ENCODE assay signal across 12 cellular contexts in genomic region chr6:20900396-20901160, GRCh38.
DNase-seq lines count a peak whose midpoint lies in the region; ATAC-seq and TF ChIP-seq lines count a peak whose summit lies in the region.
"Had no signal": no experiment of that assay in that cellular context is flagged by ENCODE, and none has a peak within 500 bp of the region (broad histone marks: within the 10 kb centered on the region; RNA-seq: fewer than 3 reads in every experiment).

No MANE protein-coding gene starts in this region.

- peaks cover 69% of the 10 kb centered on the region for H3K36me3 Mint-ChIP-seq in activated T-cell treated with anti-CD3 and anti-CD28 coated beads, Interleukin-2, amount 50 U/mL, for 24 hours (ENCODE audit: low read depth)
- peaks cover 9% of the 10 kb centered on the region for H3K36me3 Mint-ChIP-seq in osteocyte (ENCODE audit: unreplicated experiment)

- CTCF ChIA-PET in GM10248 (lab: Yijun Ruan, JAX), result interaction anchor here (0.9 to 1.4 kb wide), 2 partner anchors 9 to 22 kb away, joined by 3 read pairs; no protein-coding TSS in a partner anchor

- peaks cover 27% of the 10 kb centered on the region for H3K9me3 Mint-ChIP-seq in activated T-cell treated with anti-CD3 and anti-CD28 coated beads, Interleukin-2, amount 50 U/mL, for 24 hours
- H3K9me3 Mint-ChIP-seq in osteocyte (ENCODE audit: unreplicated experiment), result peaks cover 8% of the 10 kb centered on the region

- ATAC-seq in GM19324 (IDR thresholded peaks at IDR 0.05; ENCODE audit: low FRiP score, unreplicated experiment) (peak; percentile 79), HG02763 (IDR thresholded peaks at IDR 0.05; ENCODE audit: unreplicated experiment) (peak; percentile 81), HG03521 (IDR thresholded peaks at IDR 0.05; ENCODE audit: unreplicated experiment) (peak; percentile 77)
- ATAC-seq: natural killer cell treated with Interleukin-12 subunit alpha and Interleukin-12 subunit beta and Interleukin-15 and Interleukin-18, amount 100 ng/mL, for 72 hours; stimulated activated naive CD8-positive, alpha-beta T cell treated with anti-CD3 and anti-CD28 coated beads, Interleukin-15, Interleukin-2, amounts not matched to agents 100 U/mL and 50 U/mL, for 24 hours had no signal

- DNase-seq in GM10248 (ENCODE audit: extremely low spot score), result peak; percentile 44
- DNase-seq in H4 (ENCODE audit: low spot score), result no peak
- no peak for DNase-seq in foreskin fibroblast
- DNase-seq in activated T-cell treated with anti-CD3 and anti-CD28 coated beads, Interleukin-2, amount 50 U/mL, for 24 hours, result no peak
- no peak for DNase-seq in osteocyte (ENCODE audit: extremely low spot score, unreplicated experiment)
- DNase-seq: activated effector memory CD4-positive, alpha-beta T cell treated with Interleukin-2 at 50 U/mL for 16 hours; cortex of kidney; stimulated activated naive CD8-positive, alpha-beta T cell treated with anti-CD3 and anti-CD28 coated beads, Interleukin-15, Interleukin-2, amounts not matched to agents 100 U/mL and 50 U/mL, for 24 hours had no signal

- peaks cover 1% of the 10 kb centered on the region for H3K4me1 Mint-ChIP-seq in activated T-cell treated with anti-CD3 and anti-CD28 coated beads, Interleukin-2, amount 50 U/mL, for 24 hours (ENCODE audit: low read depth)
- H3K4me1 Mint-ChIP-seq in osteocyte (ENCODE audit: unreplicated experiment), result no peaks in the 10 kb centered on the region

- H3K27me3 Mint-ChIP-seq in activated T-cell treated with anti-CD3 and anti-CD28 coated beads, Interleukin-2, amount 50 U/mL, for 24 hours, result no peaks in the 10 kb centered on the region
- no peaks in the 10 kb centered on the region for H3K27me3 Mint-ChIP-seq in osteocyte (ENCODE audit: unreplicated experiment)
- H3K27me3 Mint-ChIP-seq: natural killer cell treated with Interleukin-12 subunit alpha and Interleukin-12 subunit beta and Interleukin-15 and Interleukin-18, amount 100 ng/mL, for 72 hours had no signal

- no peak overlapping the region for H3K27ac Mint-ChIP-seq in activated T-cell treated with anti-CD3 and anti-CD28 coated beads, Interleukin-2, amount 50 U/mL, for 24 hours
- no peak overlapping the region for H3K27ac Mint-ChIP-seq in osteocyte (ENCODE audit: unreplicated experiment)
- H3K27ac Mint-ChIP-seq: natural killer cell treated with Interleukin-12 subunit alpha and Interleukin-12 subunit beta and Interleukin-15 and Interleukin-18, amount 100 ng/mL, for 72 hours had no signal

- POLR2A ChIA-PET in GM10248 (lab: Yijun Ruan, JAX), result no interaction called here

- no peak overlapping the region for H3K4me3 ChIP-seq in foreskin fibroblast (ENCODE audit: low read depth in 1 of 2, low read length in 2 of 2)

- no peak overlapping the region for H3K4me3 Mint-ChIP-seq in activated T-cell treated with anti-CD3 and anti-CD28 coated beads, Interleukin-2, amount 50 U/mL, for 24 hours
- H3K4me3 Mint-ChIP-seq in osteocyte (ENCODE audit: unreplicated experiment), result no peak overlapping the region
- H3K4me3 Mint-ChIP-seq: natural killer cell treated with Interleukin-12 subunit alpha and Interleukin-12 subunit beta and Interleukin-15 and Interleukin-18, amount 100 ng/mL, for 72 hours had no signal

- no peak for TF ChIP-seq CTCF in GM10248 (IDR thresholded peaks at IDR 0.05; ENCODE audit: control extremely low read depth, extremely low read depth, low read depth, missing control alignments)
- no peak for TF ChIP-seq CTCF in foreskin fibroblast (IDR thresholded peaks at IDR 0.05; ENCODE audit: low read depth, low read length)
- TF ChIP-seq CTCF in osteocyte (IDR thresholded peaks at IDR 0.05), result no peak
